ENCODE assay signal across 18 cellular contexts in genomic region chr12:108800591-108800990, GRCh38. TPM values are rescaled to one million over a fixed set of nuclear protein-coding genes. Genes with fewer than 3 reads are reported as not detected.
A peak's percentile ranks its signal among the peaks of the same experiment; 100 is the strongest.
DNase-seq lines count a peak whose midpoint lies in the region; ATAC-seq, FAIRE-seq and TF ChIP-seq lines count a peak whose summit lies in the region.
"Had no signal": no experiment of that assay in that cellular context is flagged by ENCODE, and none has a peak within 500 bp of the region (broad histone marks: within the 10 kb centered on the region; RNA-seq: fewer than 3 reads in every experiment).

No MANE protein-coding gene starts in this region.

- H3K14ac ChIP-seq in mesenchymal stem cell (ENCODE audit: low read length in 2 of 2) = no peak overlapping the region

- no peak overlapping the region for H3K4me3 ChIP-seq in HEK293 (ENCODE audit: low read depth, low read length)
- H3K4me3 ChIP-seq in K562 = no peak overlapping the region
- no peak overlapping the region for H3K4me3 ChIP-seq in mesenchymal stem cell (ENCODE audit: insufficient read depth in 1 of 2, low read depth in 1 of 2, low read length in 2 of 2)
- no peak overlapping the region for H3K4me3 ChIP-seq in stomach
- H3K4me3 ChIP-seq: lung had no signal

- H3K9ac ChIP-seq in K562 (ENCODE audit: insufficient read depth in 1 of 2, low read depth in 2 of 2, low read length in 2 of 2) (no peak overlapping the region), mesenchymal stem cell (ENCODE audit: low read length) (peak overlapping the region; percentile 94)

- H3K79me1 ChIP-seq in mesenchymal stem cell (replicated peaks; ENCODE audit: low read length, poor library complexity, severe bottlenecking) = peaks cover 29% of the 10 kb centered on the region

- no peak overlapping the region for H3K27ac Mint-ChIP-seq in progenitor cell of endocrine pancreas
- H3K27ac Mint-ChIP-seq: activated CD4-positive, alpha-beta memory T cell treated with anti-CD3 and anti-CD28 coated beads, Interleukin-2, amount 10 ng/mL, durations not matched to agents 7 days and 5 days; activated T-helper 17 cell treated with anti-CD3 and anti-CD28 coated beads, Interleukin-2, amount 50 U/mL, for 72 hours had no signal

- intact Hi-C loops in K562 (cut with micrococcal nuclease) (loop anchor here (5.0 kb wide), 2 partner anchors 68 to 152 kb away; partner anchors contain the start of gene CORO1C), stomach (cut with DNase I; ENCODE audit: low total_unique reads) (loop anchor here (5.0 to 10.0 kb wide), 2 partner anchors 133 to 236 kb away; partner anchors contain the start of genes ISCU and SART3)

- TF ChIP-seq CTCF in HEK293 (tag by site-specific recombination; IDR thresholded peaks at IDR 0.05) (no peak), K562 (IDR thresholded peaks at IDR 0.05 in 2 of 3, conservative IDR thresholded peaks at IDR 0.05 in 1 of 3; ENCODE audit: insufficient read depth in 2 of 3, low read depth in 1 of 3, low read length in 3 of 3) (no peak), stomach (IDR thresholded peaks at IDR 0.05) (no peak), progenitor cell of endocrine pancreas (IDR thresholded peaks at IDR 0.05; ENCODE audit: unreplicated experiment) (no peak)

- no peak for DNase-seq in K562 (ENCODE audit: extremely low read depth in 1 of 4, low spot score in 3 of 4)
- DNase-seq in mesenchymal stem cell = peak; percentile 26
- DNase-seq in stomach = no peak
- no peak for DNase-seq in activated CD4-positive, alpha-beta T cell treated with anti-CD3 and anti-CD28 coated beads for 48 hours
- DNase-seq in progenitor cell of endocrine pancreas (ENCODE audit: low spot score, unreplicated experiment) = no peak
- no peak for DNase-seq in cerebellar nuclear complex (lab: John Stamatoyannopoulos, UW)
- DNase-seq in GM12891 (ENCODE audit: insufficient read length, low spot score) = no peak
- DNase-seq: activated CD4-positive, alpha-beta memory T cell treated with anti-CD3 and anti-CD28 coated beads, Interleukin-2, amount 10 ng/mL, durations not matched to agents 7 days and 5 days; amniotic stem cell; Calu3; HCEC 1CT; NCI-H2029; stimulated activated CD4-positive, alpha-beta T cell treated with anti-CD3 and anti-CD28 coated beads, Interleukin-4, amount 100 ng/mL, for 4 hours had no signal

- H2BK12ac ChIP-seq in mesenchymal stem cell (ENCODE audit: low read length in 2 of 2) = peak overlapping the region in 1 of 2 experiments; percentile 29

- no peak overlapping the region for H4K8ac ChIP-seq in mesenchymal stem cell (ENCODE audit: low read length)

- no peak overlapping the region for H3K18ac ChIP-seq in mesenchymal stem cell (ENCODE audit: low read depth in 1 of 2, low read length in 2 of 2)

- peaks cover 24% of the 10 kb centered on the region for H3K36me3 Mint-ChIP-seq in progenitor cell of endocrine pancreas (ENCODE audit: insufficient read depth)

- no peak overlapping the region for H2BK15ac ChIP-seq in mesenchymal stem cell (ENCODE audit: low read depth, poor library complexity, severe bottlenecking)

- ATAC-seq in K562 = no peak
- ATAC-seq: activated T-helper 17 cell treated with anti-CD3 and anti-CD28 coated beads, Interleukin-2, amount 50 U/mL, for 72 hours; HepG2 had no signal

- H2AK5ac ChIP-seq in mesenchymal stem cell (ENCODE audit: low read length, severe bottlenecking) = no peak overlapping the region

- H3K36me3 ChIP-seq in HEK293 (ENCODE audit: control insufficient read depth in 2 of 2, insufficient read depth in 1 of 2, low read length in 2 of 2) = peaks cover 2 to 76% of the 10 kb centered on the region in 2 experiments
- no peaks in the 10 kb centered on the region for H3K36me3 ChIP-seq in K562 (ENCODE audit: control insufficient read depth, insufficient read depth, low read length)
- H3K36me3 ChIP-seq in mesenchymal stem cell (ENCODE audit: control insufficient read depth in 1 of 2, insufficient read depth in 2 of 2, low read depth in 1 of 2, low read length in 2 of 2) = peaks cover 48 to 73% of the 10 kb centered on the region in 2 experiments
- peaks cover 49 to 83% (median 74%) of the 10 kb centered on the region in 4 donors for H3K36me3 ChIP-seq in stomach

- H2BK120ac ChIP-seq in mesenchymal stem cell (ENCODE audit: low read depth, low read length) = no peak overlapping the region

- BruUV-seq in K562 (replicated peaks; lab: Mats Ljungman, UMichigan) = no TSS peak

- in situ Hi-C loops in K562 (cut with MboI) = loop anchor here (5.0 kb wide), 1 partner anchor 238 kb away; the partner anchor contains the start of genes ISCU and SART3

- TF ChIP-seq EP300 in K562 (IDR thresholded peaks at IDR 0.05; ENCODE audit: low read length) = no peak
- TF ChIP-seq EP300 in stomach (IDR thresholded peaks at IDR 0.05) = no peak

- H3K27me3 ChIP-seq in K562 (ENCODE audit: control insufficient read depth in 2 of 2, insufficient read depth in 2 of 2, low read length in 2 of 2) (no peaks in the 10 kb centered on the region), mesenchymal stem cell (ENCODE audit: control insufficient read depth in 1 of 2, insufficient read depth in 1 of 2, low read length in 2 of 2) (no peaks in the 10 kb centered on the region), stomach (no peaks in the 10 kb centered on the region)

- H2BK5ac ChIP-seq in mesenchymal stem cell (ENCODE audit: low read depth, low read length, poor library complexity, severe bottlenecking) = no peak overlapping the region

- no peak overlapping the region for H3K23ac ChIP-seq in mesenchymal stem cell (ENCODE audit: low read length in 2 of 2)

- CTCF ChIA-PET in HEK293 (lab: Yijun Ruan, JAX) = interaction anchor here (0.8 to 10.7 kb wide), 2 partner anchors 48 to 135 kb away, joined by 3 to 254 read pairs; no protein-coding TSS in a partner anchor
- CTCF ChIA-PET in K562 (lab: Yijun Ruan, JAX; ENCODE audit: low intra/inter-chr PET ratio) = interaction anchor here (2.1 kb wide), 1 partner anchor 135 kb away, joined by 9 read pairs; no protein-coding TSS in a partner anchor

- WGBS in K562 (ENCODE audit: insufficient coverage, low coverage, missing lambda C conversion rate) = 82% methylated on average over 12 of the region's 12 CpGs
- WGBS in mesenchymal stem cell = 83% methylated on average over 9 of the region's 12 CpGs
- WGBS in stomach, 5 donors = 75 to 88% (median 82%) methylated on average over 12 of the region's 12 CpGs

- no peak overlapping the region for H3K4me3 Mint-ChIP-seq in progenitor cell of endocrine pancreas (ENCODE audit: low read depth)
- H3K4me3 Mint-ChIP-seq: activated CD4-positive, alpha-beta memory T cell treated with anti-CD3 and anti-CD28 coated beads, Interleukin-2, amount 10 ng/mL, durations not matched to agents 7 days and 5 days; activated T-helper 17 cell treated with anti-CD3 and anti-CD28 coated beads, Interleukin-2, amount 50 U/mL, for 72 hours had no signal

- peak overlapping the region in 1 of 2 experiments; percentile 17 for H3K4ac ChIP-seq in mesenchymal stem cell (ENCODE audit: low read depth in 1 of 2, low read length in 2 of 2)

- H3K9me3 Mint-ChIP-seq in progenitor cell of endocrine pancreas (ENCODE audit: low read depth) = no peaks in the 10 kb centered on the region
- H3K9me3 Mint-ChIP-seq: activated CD4-positive, alpha-beta memory T cell treated with anti-CD3 and anti-CD28 coated beads, Interleukin-2, amount 10 ng/mL, durations not matched to agents 7 days and 5 days; activated T-helper 17 cell treated with anti-CD3 and anti-CD28 coated beads, Interleukin-2, amount 50 U/mL, for 72 hours had no signal

- H3K4me2 ChIP-seq in K562 (ENCODE audit: insufficient read depth, low read length) = no peak overlapping the region
- H3K4me2 ChIP-seq in mesenchymal stem cell (ENCODE audit: low read length, poor library complexity, severe bottlenecking) = no peak overlapping the region

- peak; percentile 37 for FAIRE-seq in K562 (lab: Jason Lieb, UNC)
- FAIRE-seq in GM12891 (lab: Jason Lieb, UNC) = no peak
- FAIRE-seq: HepG2, urothelium cell line had no signal

- H3K79me2 ChIP-seq in K562 (ENCODE audit: control insufficient read depth, insufficient read depth, low read length) = no peaks in the 10 kb centered on the region

- no peak for TF ChIP-seq RAD21 in K562 (CRISPR knock-in tag; conservative IDR thresholded peaks at IDR 0.05 in 1 of 2, IDR thresholded peaks at IDR 0.05 in 1 of 2)

- TF ChIP-seq POLR2A in K562 (conservative IDR thresholded peaks at IDR 0.05) (no peak), stomach (IDR thresholded peaks at IDR 0.05) (no peak), GM12891 (IDR thresholded peaks at IDR 0.05; ENCODE audit: low read depth, low read length) (no peak)

- H3K4me1 ChIP-seq in HEK293 (ENCODE audit: control insufficient read depth, insufficient read depth, low read length) (no peaks in the 10 kb centered on the region), K562 (replicated peaks in 1 of 2; ENCODE audit: control insufficient read depth in 2 of 2, insufficient read depth in 2 of 2, low read length in 2 of 2) (peaks cover 0 to 2% of the 10 kb centered on the region in 2 experiments; a peak in 3 of 5 replicates), mesenchymal stem cell (ENCODE audit: control insufficient read depth, insufficient read depth, low read depth, low read length) (peaks cover 26% of the 10 kb centered on the region), stomach (peaks cover 0 to 60% (median 42%) of the 10 kb centered on the region in 4 donors)

- H3K9me3 ChIP-seq in HEK293 (ENCODE audit: control insufficient read depth, insufficient read depth, low read depth, low read length) (no peaks in the 10 kb centered on the region), K562 (replicated peaks; ENCODE audit: control insufficient read depth, insufficient read depth, low read depth, low read length) (no peaks in the 10 kb centered on the region), mesenchymal stem cell (ENCODE audit: control insufficient read depth, low read length) (no peaks in the 10 kb centered on the region), stomach (no peaks in the 10 kb centered on the region)

- peaks cover 5% of the 10 kb centered on the region for H3K4me1 Mint-ChIP-seq in progenitor cell of endocrine pancreas (ENCODE audit: low read depth)
- H3K4me1 Mint-ChIP-seq: activated T-helper 17 cell treated with anti-CD3 and anti-CD28 coated beads, Interleukin-2, amount 50 U/mL, for 72 hours had no signal

- H3K27ac ChIP-seq in HEK293 (ENCODE audit: extremely low read depth, low read depth, low read length) (no peak overlapping the region), K562 (ENCODE audit: extremely low read depth, low read depth, low read length) (no peak overlapping the region), mesenchymal stem cell (ENCODE audit: low read length, poor library complexity, severe bottlenecking) (peak overlapping the region; percentile 22), stomach (peak overlapping the region in 4 of 5 donors; percentile 38 to 87 (median 86))

- H4K91ac ChIP-seq in mesenchymal stem cell (ENCODE audit: low read length) = no peak overlapping the region

- H2AFZ ChIP-seq in K562 (ENCODE audit: low read depth, low read length) (no peak overlapping the region), mesenchymal stem cell (ENCODE audit: low read depth, low read length) (no peak overlapping the region)

- no peaks in the 10 kb centered on the region for H3K27me3 Mint-ChIP-seq in progenitor cell of endocrine pancreas
- H3K27me3 Mint-ChIP-seq: activated CD4-positive, alpha-beta memory T cell treated with anti-CD3 and anti-CD28 coated beads, Interleukin-2, amount 10 ng/mL, durations not matched to agents 7 days and 5 days; activated T-helper 17 cell treated with anti-CD3 and anti-CD28 coated beads, Interleukin-2, amount 50 U/mL, for 72 hours had no signal

- POLR2A ChIA-PET in HEK293 (lab: Yijun Ruan, JAX) (no interaction called here), K562 (lab: Yijun Ruan, JAX) (interaction anchor here (1.0 kb wide), 1 partner anchor 173 kb away, joined by 3 read pairs; no protein-coding TSS in a partner anchor)

- no peaks in the 10 kb centered on the region for H3K9me1 ChIP-seq in K562 (ENCODE audit: control insufficient read depth, insufficient read depth, low read length)

- H4K20me1 ChIP-seq in K562 (replicated peaks; ENCODE audit: control insufficient read depth, insufficient read depth, low read length) = no peaks in the 10 kb centered on the region

RNA-seq across cellular contexts. Expression of gene SSH1, which starts 56.8 kb away (rescaled TPM):
- 12.8 and 19.4 TPM in 2 replicates for total RNA-seq in K562 (2011; cell fraction: chromatin; rRNA removed; ENCODE audit: low replicate concordance)
- 8.0 and 10.2 TPM in 2 replicates for total RNA-seq in K562 (2011; cell fraction: nucleolus; rRNA removed)
- total RNA-seq in K562 (2011; cell fraction: nucleoplasm; rRNA removed) = 7.7 and 9.5 TPM in 2 replicates
- total RNA-seq in K562 (2014; rRNA removed) (2.0 and 2.9 TPM in 2 replicates), K562 (2014; rRNA removed; fragmentation: Illumina TruSeq; extraction: Trizol) (2.3 and 2.5 TPM in 2 replicates), K562 (2015; rRNA removed; fragmentation: Illumina TruSeq; extraction: Trizol) (1.7 and 2.2 TPM in 2 replicates), K562 (2021) (5.5 and 6.5 TPM in 2 replicates), stomach (100 to 1,000 TPM in 1 of 5 donors, 10 to 100 TPM in 4; 10.1 to 172 (median 22.9) TPM), progenitor cell of endocrine pancreas (37.2 and 38.8 TPM in 2 replicates)
- polyA plus RNA-seq in K562 (2011; rRNA removed) (3.4 and 4.2 TPM in 2 replicates), K562 (2014; fragmentation: Illumina TruSeq; extraction: Trizol) (2.5 and 3.1 TPM in 2 replicates), K562 (2014; fragmentation: Nextera tagmentation; extraction: Ambion mirVana) (under 1 TPM; 0.41 to 0.45 TPM), K562 (2014; rRNA removed) (2.3 and 2.8 TPM in 2 replicates), stomach (1 to 10 TPM; 2.3 to 6.0 (median 3.2) TPM)
- polyA plus RNA-seq in K562 (2011; cell fraction: cytosol; rRNA removed) = 2.8 and 3.3 TPM in 2 replicates
- polyA plus RNA-seq in K562 (2011; cell fraction: nucleus; rRNA removed) = 4.0 and 4.1 TPM in 2 replicates
- 3.3 and 5.5 TPM in 2 replicates for polyA plus RNA-seq in K562 (2012)
- polyA minus RNA-seq in K562 (2011; rRNA and poly(A)+ RNA removed) = 4.5 and 5.0 TPM in 2 replicates
- 2.5 and 4.4 TPM in 2 replicates for polyA minus RNA-seq in K562 (2011; cell fraction: cytosol; rRNA and poly(A)+ RNA removed)
- 4.7 and 5.2 TPM in 2 replicates for polyA minus RNA-seq in K562 (2011; cell fraction: nucleus; rRNA and poly(A)+ RNA removed)
- polyA plus RNA-seq in mesenchymal stem cell (2013, experiment 1 of 2) = 42.7 TPM
- 38.8 TPM for polyA plus RNA-seq in mesenchymal stem cell (2013, experiment 2 of 2)
- 10.2 TPM for polyA plus RNA-seq in GM12891 (2012; ENCODE audit: low read depth, missing spikeins)

Comparison
In these comparisons a context has a peak if more than half of its experiments do, and no peak if none do; other contexts are left out.
1. H3K27ac ChIP-seq: peak in mesenchymal stem cell (single experiment) and stomach (4 of 5); none in HEK293 (single experiment) and K562 (single experiment).